In the genomic region with DNA sequence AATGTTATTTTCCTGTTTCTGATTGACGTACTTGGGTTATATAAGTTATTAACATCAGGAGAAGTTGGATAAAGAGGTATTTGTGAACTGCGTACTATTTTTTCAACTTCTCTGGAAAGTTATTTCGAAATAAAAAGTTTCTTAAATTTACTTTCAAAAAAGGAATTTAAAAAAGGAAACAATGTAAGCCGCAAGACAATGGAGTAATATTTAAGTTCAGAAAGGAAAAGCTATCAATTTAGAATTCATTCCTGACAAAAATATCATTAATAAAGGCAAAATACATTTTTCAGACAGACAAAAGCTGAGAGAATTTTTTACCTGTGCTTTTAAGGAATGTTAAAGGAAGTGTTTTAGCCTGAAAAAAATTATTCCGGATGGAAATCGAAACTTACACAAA, we compare ENCODE assay signal across 19 cellular contexts.
"Had no signal": no experiment of that assay in that cellular context is flagged by ENCODE, and none has a peak within 500 bp of the region (broad histone marks: within the 10 kb centered on the region; RNA-seq: fewer than 3 reads in every experiment).

No MANE protein-coding gene starts in this region.

- DNase-seq: colonic mucosa; effector CD4-positive, alpha-beta T cell; heart right ventricle; hypothalamus; islet precursor cell; mammary epithelial cell; natural killer cell; nucleus accumbens; ovary; sigmoid colon; stimulated activated CD4-positive, alpha-beta T cell treated with anti-CD3 and anti-CD28 coated beads, Interleukin-12 subunit alpha, Interleukin-12 subunit beta, amount 100 ng/mL, for 4 hours; stimulated activated naive CD4-positive, alpha-beta T cell; stomach; substantia nigra had no signal

- ATAC-seq: esophagus mucosa, heart right ventricle, left lobe of liver, natural killer cell had no signal

- H3K27ac ChIP-seq: colonic mucosa, heart right ventricle, ovary, right atrium auricular region, sigmoid colon, skin epidermis, stomach, thoracic aorta had no signal
